ENCODE assay signal across 1 cellular context in the genomic region with DNA sequence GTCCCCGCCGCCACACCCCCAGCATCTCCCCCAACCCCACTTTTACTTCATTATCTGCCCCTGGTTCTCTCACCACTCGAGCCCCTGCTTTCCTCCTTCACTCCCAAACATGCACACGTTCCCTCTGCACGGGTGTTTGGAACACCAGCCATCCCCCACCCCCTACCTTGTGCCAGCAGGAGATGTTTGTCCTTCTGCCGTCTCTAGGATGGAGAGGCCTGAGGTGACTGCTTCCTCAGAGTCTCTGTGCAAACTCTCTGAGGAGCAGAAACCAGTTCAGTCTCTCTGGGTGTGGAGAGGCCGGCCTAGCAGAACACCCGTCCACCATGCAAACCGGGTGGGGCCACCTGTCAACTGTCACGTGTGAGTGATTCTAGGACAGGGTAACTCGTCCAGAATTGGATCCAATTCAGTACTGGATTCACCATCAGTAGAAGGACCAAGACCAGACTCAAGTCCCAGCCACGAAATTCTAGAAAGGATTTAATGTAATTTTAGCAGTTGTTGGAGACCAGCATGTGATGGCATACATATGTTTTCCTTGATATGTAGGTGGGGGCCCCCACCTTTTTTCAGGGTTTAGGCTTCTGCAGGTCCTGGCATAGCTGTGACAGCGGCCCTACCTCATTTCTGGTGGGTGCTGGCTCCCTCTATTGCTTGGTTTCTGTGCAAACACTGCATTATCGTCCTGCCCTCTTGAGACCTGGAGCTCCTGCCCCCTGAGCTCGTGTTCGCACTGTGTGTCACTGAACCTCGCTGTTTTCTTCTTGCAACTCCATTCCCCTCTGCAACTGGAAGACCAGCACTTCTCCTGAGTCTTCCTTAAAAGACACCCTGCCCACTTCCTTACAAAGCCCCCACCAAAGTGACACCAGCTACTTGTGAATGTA.
TF ChIP-seq lines count a peak whose summit lies in the region.

A gene with protein sequence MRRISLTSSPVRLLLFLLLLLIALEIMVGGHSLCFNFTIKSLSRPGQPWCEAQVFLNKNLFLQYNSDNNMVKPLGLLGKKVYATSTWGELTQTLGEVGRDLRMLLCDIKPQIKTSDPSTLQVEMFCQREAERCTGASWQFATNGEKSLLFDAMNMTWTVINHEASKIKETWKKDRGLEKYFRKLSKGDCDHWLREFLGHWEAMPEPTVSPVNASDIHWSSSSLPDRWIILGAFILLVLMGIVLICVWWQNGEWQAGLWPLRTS (minus strand): TSS at position 259 of the 890 bp plus-strand sequence. CDS start 7,212 bp downstream, outside the sequence.

TF ChIP-seq in GM12878, 131 proteins besides CTCF, POLR2A, EP300 and RAD21 (continued from another document):
- TF ChIP-seq SUPT20H (IDR thresholded peaks at IDR 0.05; ENCODE audit: borderline replicate concordance, control insufficient read depth, low read depth, low read length) (no peak), KLF5 (IDR thresholded peaks at IDR 0.05; ENCODE audit: partially characterized antibody) (no peak), RFX5 (IDR thresholded peaks at IDR 0.05; ENCODE audit: low read depth, low read length) (no peak), IRF4 (IDR thresholded peaks at IDR 0.05; ENCODE audit: low read depth, low read length) (no peak), TCF3 (IDR thresholded peaks at IDR 0.05; ENCODE audit: borderline replicate concordance, insufficient read depth, low read depth, low read length) (no peak), CEBPB (IDR thresholded peaks at IDR 0.05; ENCODE audit: borderline replicate concordance in 1 of 2, low read depth in 2 of 2, low read length in 2 of 2) (no peak), RB1 (IDR thresholded peaks at IDR 0.05; ENCODE audit: borderline replicate concordance) (no peak)
- TF ChIP-seq, protein P1, sequence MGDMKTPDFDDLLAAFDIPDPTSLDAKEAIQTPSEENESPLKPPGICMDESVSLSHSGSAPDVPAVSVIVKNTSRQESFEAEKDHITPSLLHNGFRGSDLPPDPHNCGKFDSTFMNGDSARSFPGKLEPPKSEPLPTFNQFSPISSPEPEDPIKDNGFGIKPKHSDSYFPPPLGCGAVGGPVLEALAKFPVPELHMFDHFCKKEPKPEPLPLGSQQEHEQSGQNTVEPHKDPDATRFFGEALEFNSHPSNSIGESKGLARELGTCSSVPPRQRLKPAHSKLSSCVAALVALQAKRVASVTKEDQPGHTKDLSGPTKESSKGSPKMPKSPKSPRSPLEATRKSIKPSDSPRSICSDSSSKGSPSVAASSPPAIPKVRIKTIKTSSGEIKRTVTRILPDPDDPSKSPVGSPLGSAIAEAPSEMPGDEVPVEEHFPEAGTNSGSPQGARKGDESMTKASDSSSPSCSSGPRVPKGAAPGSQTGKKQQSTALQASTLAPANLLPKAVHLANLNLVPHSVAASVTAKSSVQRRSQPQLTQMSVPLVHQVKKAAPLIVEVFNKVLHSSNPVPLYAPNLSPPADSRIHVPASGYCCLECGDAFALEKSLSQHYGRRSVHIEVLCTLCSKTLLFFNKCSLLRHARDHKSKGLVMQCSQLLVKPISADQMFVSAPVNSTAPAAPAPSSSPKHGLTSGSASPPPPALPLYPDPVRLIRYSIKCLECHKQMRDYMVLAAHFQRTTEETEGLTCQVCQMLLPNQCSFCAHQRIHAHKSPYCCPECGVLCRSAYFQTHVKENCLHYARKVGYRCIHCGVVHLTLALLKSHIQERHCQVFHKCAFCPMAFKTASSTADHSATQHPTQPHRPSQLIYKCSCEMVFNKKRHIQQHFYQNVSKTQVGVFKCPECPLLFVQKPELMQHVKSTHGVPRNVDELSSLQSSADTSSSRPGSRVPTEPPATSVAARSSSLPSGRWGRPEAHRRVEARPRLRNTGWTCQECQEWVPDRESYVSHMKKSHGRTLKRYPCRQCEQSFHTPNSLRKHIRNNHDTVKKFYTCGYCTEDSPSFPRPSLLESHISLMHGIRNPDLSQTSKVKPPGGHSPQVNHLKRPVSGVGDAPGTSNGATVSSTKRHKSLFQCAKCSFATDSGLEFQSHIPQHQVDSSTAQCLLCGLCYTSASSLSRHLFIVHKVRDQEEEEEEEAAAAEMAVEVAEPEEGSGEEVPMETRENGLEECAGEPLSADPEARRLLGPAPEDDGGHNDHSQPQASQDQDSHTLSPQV (IDR thresholded peaks at IDR 0.05) = no peak
- TF ChIP-seq, protein P2, sequence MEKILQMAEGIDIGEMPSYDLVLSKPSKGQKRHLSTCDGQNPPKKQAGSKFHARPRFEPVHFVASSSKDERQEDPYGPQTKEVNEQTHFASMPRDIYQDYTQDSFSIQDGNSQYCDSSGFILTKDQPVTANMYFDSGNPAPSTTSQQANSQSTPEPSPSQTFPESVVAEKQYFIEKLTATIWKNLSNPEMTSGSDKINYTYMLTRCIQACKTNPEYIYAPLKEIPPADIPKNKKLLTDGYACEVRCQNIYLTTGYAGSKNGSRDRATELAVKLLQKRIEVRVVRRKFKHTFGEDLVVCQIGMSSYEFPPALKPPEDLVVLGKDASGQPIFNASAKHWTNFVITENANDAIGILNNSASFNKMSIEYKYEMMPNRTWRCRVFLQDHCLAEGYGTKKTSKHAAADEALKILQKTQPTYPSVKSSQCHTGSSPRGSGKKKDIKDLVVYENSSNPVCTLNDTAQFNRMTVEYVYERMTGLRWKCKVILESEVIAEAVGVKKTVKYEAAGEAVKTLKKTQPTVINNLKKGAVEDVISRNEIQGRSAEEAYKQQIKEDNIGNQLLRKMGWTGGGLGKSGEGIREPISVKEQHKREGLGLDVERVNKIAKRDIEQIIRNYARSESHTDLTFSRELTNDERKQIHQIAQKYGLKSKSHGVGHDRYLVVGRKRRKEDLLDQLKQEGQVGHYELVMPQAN (conservative IDR thresholded peaks at IDR 0.05) = no peak
- TF ChIP-seq, protein P3, sequence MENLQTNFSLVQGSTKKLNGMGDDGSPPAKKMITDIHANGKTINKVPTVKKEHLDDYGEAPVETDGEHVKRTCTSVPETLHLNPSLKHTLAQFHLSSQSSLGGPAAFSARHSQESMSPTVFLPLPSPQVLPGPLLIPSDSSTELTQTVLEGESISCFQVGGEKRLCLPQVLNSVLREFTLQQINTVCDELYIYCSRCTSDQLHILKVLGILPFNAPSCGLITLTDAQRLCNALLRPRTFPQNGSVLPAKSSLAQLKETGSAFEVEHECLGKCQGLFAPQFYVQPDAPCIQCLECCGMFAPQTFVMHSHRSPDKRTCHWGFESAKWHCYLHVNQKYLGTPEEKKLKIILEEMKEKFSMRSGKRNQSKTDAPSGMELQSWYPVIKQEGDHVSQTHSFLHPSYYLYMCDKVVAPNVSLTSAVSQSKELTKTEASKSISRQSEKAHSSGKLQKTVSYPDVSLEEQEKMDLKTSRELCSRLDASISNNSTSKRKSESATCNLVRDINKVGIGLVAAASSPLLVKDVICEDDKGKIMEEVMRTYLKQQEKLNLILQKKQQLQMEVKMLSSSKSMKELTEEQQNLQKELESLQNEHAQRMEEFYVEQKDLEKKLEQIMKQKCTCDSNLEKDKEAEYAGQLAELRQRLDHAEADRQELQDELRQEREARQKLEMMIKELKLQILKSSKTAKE (IDR thresholded peaks at IDR 0.05; ENCODE audit: low read depth, poor library complexity, severe bottlenecking) = no peak
TF ChIP-seq in GM12878: peak in this region for 0.
